21 cellular contexts compared by ENCODE assay signal in the genomic region with DNA sequence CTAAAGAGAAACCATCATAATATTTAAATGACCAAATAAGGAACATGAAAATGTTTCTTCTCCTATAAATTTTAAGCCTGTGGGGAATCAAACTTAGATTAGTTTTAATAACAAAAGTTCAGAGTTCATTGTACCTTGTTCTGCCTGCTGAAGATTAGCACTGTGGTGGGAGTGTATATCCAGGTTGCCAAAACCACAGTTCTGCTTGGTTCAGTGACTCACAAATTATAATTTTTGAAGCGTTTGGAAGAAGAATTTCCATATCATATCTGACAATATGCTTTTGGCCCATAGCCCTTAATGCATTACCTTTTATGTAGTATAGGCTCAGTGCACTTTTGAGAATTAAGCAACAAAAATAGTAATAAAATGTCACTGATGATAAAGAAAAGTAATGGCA.
"Had no signal": no experiment of that assay in that cellular context is flagged by ENCODE, and none has a peak within 500 bp of the region (broad histone marks: within the 10 kb centered on the region; RNA-seq: fewer than 3 reads in every experiment).

No MANE protein-coding gene starts in this region.

- H3K36me3 ChIP-seq: esophagus muscularis mucosa, gastrocnemius medialis, heart right ventricle, neutrophil, tibial nerve, uterus had no signal

- H3K27ac ChIP-seq: body of pancreas, esophagus muscularis mucosa, gastrocnemius medialis, heart right ventricle, neutrophil, skin epidermis, tibial nerve, uterus, WERI-Rb-1 had no signal

- FAIRE-seq: islet of Langerhans had no signal

- H3K9me3 ChIP-seq: body of pancreas, esophagus muscularis mucosa, gastrocnemius medialis, heart right ventricle, neutrophil, tibial nerve, uterus had no signal

- H3K4me1 ChIP-seq: gastrocnemius medialis, uterus had no signal

- ATAC-seq: activated CD8-positive, alpha-beta memory T cell treated with anti-CD3 and anti-CD28 coated beads, Interleukin-2, amount 10 ng/mL, durations not matched to agents 7 days and 5 days; body of pancreas; gastrocnemius medialis; heart right ventricle; naive thymus-derived CD4-positive, alpha-beta T cell; stimulated activated naive B cell treated with anti-CD40 and anti-IgM and Interleukin-4, amounts not matched to agents 10 μg/mL and 1 μg/mL and 100 μg/mL, for 72 hours had no signal

- H3K4me3 ChIP-seq: body of pancreas, esophagus muscularis mucosa, gastrocnemius medialis, heart right ventricle, skin epidermis, tibial nerve, uterus had no signal

- H3K27me3 ChIP-seq: body of pancreas, esophagus muscularis mucosa, gastrocnemius medialis, heart right ventricle, neutrophil, tibial nerve, uterus had no signal

- DNase-seq: activated CD4-positive, alpha-beta memory T cell treated with anti-CD3 and anti-CD28 coated beads for 36 hours; activated CD8-positive, alpha-beta memory T cell treated with anti-CD3 and anti-CD28 coated beads, Interleukin-2, amount 10 ng/mL, durations not matched to agents 7 days and 5 days; activated naive CD4-positive, alpha-beta T cell treated with anti-CD3 and anti-CD28 coated beads, Interleukin-2, amount 10 ng/mL, durations not matched to agents 7 days and 5 days; activated T-cell treated with anti-CD3 and anti-CD28 coated beads, Interleukin-2, amount 50 U/mL, for 1 hour; body of pancreas; cortex of kidney; effector CD4-positive, alpha-beta T cell; gastrocnemius medialis; heart right ventricle; naive thymus-derived CD4-positive, alpha-beta T cell; stimulated activated CD4-positive, alpha-beta T cell treated with anti-CD3 and anti-CD28 coated beads, Interleukin-15, amount 100 ng/mL, for 24 hours; stimulated activated CD4-positive, alpha-beta T cell treated with anti-CD3 and anti-CD28 coated beads, Interleukin-4, amount 100 ng/mL, for 1 hour; stimulated activated naive B cell treated with anti-CD40 and anti-IgM and Interleukin-4, amounts not matched to agents 10 μg/mL and 1 μg/mL and 100 μg/mL, for 72 hours; substantia nigra; uterus; WERI-Rb-1 had no signal
